8 cellular contexts compared by ENCODE assay signal in the genomic region with DNA sequence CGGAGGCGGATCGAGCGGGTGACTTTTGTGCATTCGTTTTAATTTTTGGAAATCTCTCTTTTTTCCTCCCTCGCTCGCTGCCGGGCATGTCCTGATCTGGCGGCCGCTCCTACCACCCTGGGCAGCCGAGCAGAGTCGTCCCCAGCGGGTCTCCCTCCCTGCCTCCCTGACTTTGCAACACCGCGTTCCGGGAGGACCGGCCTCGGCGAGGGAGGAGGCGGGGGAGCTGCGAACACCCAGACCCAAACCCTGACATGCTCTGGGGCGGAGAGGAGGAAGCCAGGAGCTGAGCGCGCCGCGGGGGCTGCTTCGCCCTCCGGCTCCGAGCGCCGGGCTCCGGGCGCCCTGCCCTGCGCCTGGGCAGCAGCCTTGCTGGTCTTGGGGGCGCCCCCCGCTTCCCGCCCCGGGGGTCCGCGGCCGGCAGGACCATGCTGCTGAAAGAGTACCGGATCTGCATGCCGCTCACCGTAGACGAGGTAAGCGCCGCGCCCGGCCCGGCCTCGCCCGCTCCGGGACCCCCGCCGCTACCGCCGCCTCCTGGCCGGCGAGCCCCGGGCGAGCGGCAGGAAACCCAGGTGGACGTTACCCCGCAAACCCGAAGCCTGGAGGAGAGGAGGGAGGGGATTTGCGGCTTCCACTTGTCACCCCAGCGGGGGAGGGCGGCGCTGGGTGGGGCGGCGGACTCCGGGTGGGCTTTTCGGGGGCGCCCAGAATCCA. TPM values are rescaled to one million over a fixed set of nuclear protein-coding genes. Genes with fewer than 3 reads are reported as not detected.
A peak's percentile ranks its signal among the peaks of the same experiment; 100 is the strongest.
DNase-seq lines count a peak whose midpoint lies in the region; ATAC-seq and TF ChIP-seq lines count a peak whose summit lies in the region.

No MANE protein-coding gene starts in this region.

- no peaks in the 10 kb centered on the region for H3K9me3 Mint-ChIP-seq in activated naive CD8-positive, alpha-beta T cell treated with anti-CD3 and anti-CD28 coated beads, Interleukin-2, amount 50 U/mL, for 24 hours

- TF ChIP-seq CTCF in heart right ventricle (IDR thresholded peaks at IDR 0.05) (peak in 3 of 9 donors; percentile 23 to 46 (median 24)), prostate gland (IDR thresholded peaks at IDR 0.05) (peak in 2 of 4 experiments; percentile 40 to 41)

- H3K36me3 Mint-ChIP-seq in activated naive CD8-positive, alpha-beta T cell treated with anti-CD3 and anti-CD28 coated beads, Interleukin-2, amount 50 U/mL, for 24 hours (ENCODE audit: low read depth): peaks cover 12% of the 10 kb centered on the region

- no peaks in the 10 kb centered on the region for H3K27me3 Mint-ChIP-seq in activated naive CD8-positive, alpha-beta T cell treated with anti-CD3 and anti-CD28 coated beads, Interleukin-2, amount 50 U/mL, for 24 hours

- H3K4me3 ChIP-seq in heart right ventricle (peak overlapping the region; percentile 73 to 95 (median 92)), prostate gland (peak overlapping the region; percentile 69 to 79)

- no peaks in the 10 kb centered on the region for H3K9me3 ChIP-seq in heart right ventricle
- H3K9me3 ChIP-seq in prostate gland: no peaks in the 10 kb centered on the region

- DNase-seq in NK-92 treated with Interleukin-12 subunit alpha and Interleukin-12 subunit beta, amount 100 ng/mL, for 24 hours (lab: John Stamatoyannopoulos, UW): peak; percentile 55
- DNase-seq in NK-92 (lab: John Stamatoyannopoulos, UW; ENCODE audit: unreplicated experiment) (no peak), SK-N-DZ (ENCODE audit: low spot score) (peak; percentile 65), heart right ventricle (peak; percentile 46 to 61), prostate gland (ENCODE audit: low spot score) (peak; percentile 41)
- peak; percentile 62 for DNase-seq in activated naive CD8-positive, alpha-beta T cell treated with anti-CD3 and anti-CD28 coated beads, Interleukin-2, amount 50 U/mL, for 24 hours

- peak overlapping the region; percentile 91 for H3K4me3 Mint-ChIP-seq in activated naive CD8-positive, alpha-beta T cell treated with anti-CD3 and anti-CD28 coated beads, Interleukin-2, amount 50 U/mL, for 24 hours

- H3K4me1 ChIP-seq in heart right ventricle: peaks cover 5 to 43% (median 22%) of the 10 kb centered on the region in 9 donors
- H3K4me1 ChIP-seq in prostate gland (replicated peaks): peaks cover 9% of the 10 kb centered on the region

- H3K36me3 ChIP-seq in heart right ventricle (no peaks in the 10 kb centered on the region), prostate gland (no peaks in the 10 kb centered on the region)

- intact Hi-C loops in heart right ventricle (cut with DNase I): loop anchor here (1.0 to 10.0 kb wide), 14 partner anchors 44 to 311 kb away; no protein-coding TSS in a partner anchor
- intact Hi-C loops in prostate gland (cut with DNase I): loop anchor here (2.0 to 10.0 kb wide), 4 partner anchors 97 to 447 kb away; a partner anchor contains a TSS

- H3K4me1 Mint-ChIP-seq in activated naive CD8-positive, alpha-beta T cell treated with anti-CD3 and anti-CD28 coated beads, Interleukin-2, amount 50 U/mL, for 24 hours: peaks cover 52% of the 10 kb centered on the region

- WGBS in heart right ventricle, 2 donors: 0 to 1% methylated on average over 64 to 74 of the region's 74 CpGs
- under 1% methylated on average over 52 of the region's 74 CpGs for WGBS in prostate gland

- no peaks in the 10 kb centered on the region for H3K27me3 ChIP-seq in heart right ventricle
- H3K27me3 ChIP-seq in prostate gland (replicated peaks; ENCODE audit: insufficient read depth): no peaks in the 10 kb centered on the region

- peak overlapping the region; percentile 97 for H3K27ac Mint-ChIP-seq in activated naive CD8-positive, alpha-beta T cell treated with anti-CD3 and anti-CD28 coated beads, Interleukin-2, amount 50 U/mL, for 24 hours

- no peak for TF ChIP-seq POLR2A in prostate gland (IDR thresholded peaks at IDR 0.05)

- H3K27ac ChIP-seq in heart right ventricle: peak overlapping the region; percentile 93 to 97 (median 96)
- peak overlapping the region; percentile 90 to 94 for H3K27ac ChIP-seq in prostate gland

- ATAC-seq in HG03432 (IDR thresholded peaks at IDR 0.05; ENCODE audit: unreplicated experiment): peak; percentile 21
- ATAC-seq in activated naive CD8-positive, alpha-beta T cell treated with anti-CD3 and anti-CD28 coated beads, Interleukin-2, amount 50 U/mL, for 24 hours: peak; percentile 9
- peak in 7 of 8 donors; percentile 4 to 53 (median 32) for ATAC-seq in heart right ventricle
- ATAC-seq in GM18861 (IDR thresholded peaks at IDR 0.05; ENCODE audit: unreplicated experiment): no peak

RNA-seq across cellular contexts. Expression of a gene that starts 0.8 kb away (rescaled TPM):
- polyA plus RNA-seq in SK-N-DZ (2014; cell fraction: cytosol; rRNA removed): 10.8 and 17.5 TPM in 2 replicates
- polyA plus RNA-seq in SK-N-DZ (2014; cell fraction: nucleus; rRNA removed): 6.8 and 10.5 TPM in 2 replicates
- total RNA-seq in heart right ventricle (10 to 100 TPM in 6 of 10 donors, 1 to 10 TPM in 4; 7.4 to 28.0 (median 11.5) TPM), prostate gland (10 to 100 TPM; 10.1 to 12.9 TPM)
- polyA plus RNA-seq in heart right ventricle: 10 to 100 TPM in 1 of 2 donors, 1 to 10 TPM in 1; 6.6 to 13.3 TPM

RNA-seq across cellular contexts. Expression of a gene that starts 11.5 kb away (rescaled TPM):
- 21.1 and 23.6 TPM in 2 replicates for polyA plus RNA-seq in SK-N-DZ (2014; cell fraction: cytosol; rRNA removed)
- polyA plus RNA-seq in SK-N-DZ (2014; cell fraction: nucleus; rRNA removed): 20.8 and 30.3 TPM in 2 replicates
- total RNA-seq in heart right ventricle (10 to 100 TPM; 44.5 to 67.1 (median 49.9) TPM), prostate gland (10 to 100 TPM; 19.8 to 24.0 TPM)
- 10 to 100 TPM; 28.5 to 32.3 TPM for polyA plus RNA-seq in heart right ventricle
